Comparison of ENCODE assay signal across 1 cellular context in the genomic region with DNA sequence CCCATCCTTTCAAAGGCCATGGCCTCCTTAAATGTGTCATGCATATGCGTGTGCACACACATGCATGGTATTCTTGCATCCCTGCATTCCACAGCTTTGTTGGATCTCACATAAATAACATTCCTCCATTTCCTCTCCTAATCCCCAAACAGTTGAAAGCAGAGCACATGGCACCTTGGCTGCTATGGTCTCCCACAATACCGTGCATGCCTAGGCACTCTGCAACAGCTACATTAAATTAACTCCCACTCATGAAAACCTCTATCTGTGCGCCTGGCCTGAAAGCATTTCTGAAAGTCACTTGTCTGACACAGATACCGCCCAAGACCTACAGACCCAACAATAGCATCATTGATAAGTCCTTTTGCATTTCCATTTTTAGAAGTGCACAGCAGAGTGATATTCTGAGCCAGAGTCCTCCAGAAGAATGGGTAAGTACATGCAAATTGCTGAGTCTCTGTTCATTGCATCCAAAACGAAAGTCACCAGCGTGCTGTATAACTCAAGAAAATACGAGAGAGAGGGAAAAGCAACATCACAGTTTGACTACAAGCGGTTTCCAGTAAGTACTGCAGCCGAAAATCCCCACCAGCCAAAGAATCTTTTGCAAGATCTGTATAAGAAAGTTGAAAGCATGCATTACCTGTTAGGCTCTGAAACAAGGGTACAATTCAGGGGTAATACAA.
TF ChIP-seq lines count a peak whose summit lies in the region.

No MANE protein-coding gene starts in this region.

TF ChIP-seq in GM12878, 131 proteins besides CTCF, POLR2A, EP300 and RAD21 (continued from another document):
- TF ChIP-seq, protein P1, sequence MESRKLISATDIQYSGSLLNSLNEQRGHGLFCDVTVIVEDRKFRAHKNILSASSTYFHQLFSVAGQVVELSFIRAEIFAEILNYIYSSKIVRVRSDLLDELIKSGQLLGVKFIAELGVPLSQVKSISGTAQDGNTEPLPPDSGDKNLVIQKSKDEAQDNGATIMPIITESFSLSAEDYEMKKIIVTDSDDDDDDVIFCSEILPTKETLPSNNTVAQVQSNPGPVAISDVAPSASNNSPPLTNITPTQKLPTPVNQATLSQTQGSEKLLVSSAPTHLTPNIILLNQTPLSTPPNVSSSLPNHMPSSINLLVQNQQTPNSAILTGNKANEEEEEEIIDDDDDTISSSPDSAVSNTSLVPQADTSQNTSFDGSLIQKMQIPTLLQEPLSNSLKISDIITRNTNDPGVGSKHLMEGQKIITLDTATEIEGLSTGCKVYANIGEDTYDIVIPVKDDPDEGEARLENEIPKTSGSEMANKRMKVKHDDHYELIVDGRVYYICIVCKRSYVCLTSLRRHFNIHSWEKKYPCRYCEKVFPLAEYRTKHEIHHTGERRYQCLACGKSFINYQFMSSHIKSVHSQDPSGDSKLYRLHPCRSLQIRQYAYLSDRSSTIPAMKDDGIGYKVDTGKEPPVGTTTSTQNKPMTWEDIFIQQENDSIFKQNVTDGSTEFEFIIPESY (IDR thresholded peaks at IDR 0.05), result no peak
- TF ChIP-seq ZNF217 (IDR thresholded peaks at IDR 0.05) (peak; percentile 75; the same call in 1 of the 2 replicates), CHD2 (IDR thresholded peaks at IDR 0.05; ENCODE audit: borderline replicate concordance, low read depth, low read length) (peak; percentile 43; the same call in 1 of the 2 replicates), HDAC2 (IDR thresholded peaks at IDR 0.05) (no peak), MEF2A (IDR thresholded peaks at IDR 0.05; ENCODE audit: insufficient read depth, low read depth, low read length) (peak; percentile 91), ATF7 (IDR thresholded peaks at IDR 0.05; ENCODE audit: low read depth) (peak; percentile 51; the same call in 1 of the 2 replicates), CREM (IDR thresholded peaks at IDR 0.05; ENCODE audit: low read depth) (peak; percentile 75), IRF4 (IDR thresholded peaks at IDR 0.05; ENCODE audit: low read depth, low read length) (peak; percentile 40), SIN3A (IDR thresholded peaks at IDR 0.05; ENCODE audit: low read depth, low read length) (0 out of 2 replicates have a peak, but pooled peaks have one; percentile 17), SP1 (IDR thresholded peaks at IDR 0.05; ENCODE audit: low read depth, low read length) (peak; percentile 11)
- TF ChIP-seq, protein P2, sequence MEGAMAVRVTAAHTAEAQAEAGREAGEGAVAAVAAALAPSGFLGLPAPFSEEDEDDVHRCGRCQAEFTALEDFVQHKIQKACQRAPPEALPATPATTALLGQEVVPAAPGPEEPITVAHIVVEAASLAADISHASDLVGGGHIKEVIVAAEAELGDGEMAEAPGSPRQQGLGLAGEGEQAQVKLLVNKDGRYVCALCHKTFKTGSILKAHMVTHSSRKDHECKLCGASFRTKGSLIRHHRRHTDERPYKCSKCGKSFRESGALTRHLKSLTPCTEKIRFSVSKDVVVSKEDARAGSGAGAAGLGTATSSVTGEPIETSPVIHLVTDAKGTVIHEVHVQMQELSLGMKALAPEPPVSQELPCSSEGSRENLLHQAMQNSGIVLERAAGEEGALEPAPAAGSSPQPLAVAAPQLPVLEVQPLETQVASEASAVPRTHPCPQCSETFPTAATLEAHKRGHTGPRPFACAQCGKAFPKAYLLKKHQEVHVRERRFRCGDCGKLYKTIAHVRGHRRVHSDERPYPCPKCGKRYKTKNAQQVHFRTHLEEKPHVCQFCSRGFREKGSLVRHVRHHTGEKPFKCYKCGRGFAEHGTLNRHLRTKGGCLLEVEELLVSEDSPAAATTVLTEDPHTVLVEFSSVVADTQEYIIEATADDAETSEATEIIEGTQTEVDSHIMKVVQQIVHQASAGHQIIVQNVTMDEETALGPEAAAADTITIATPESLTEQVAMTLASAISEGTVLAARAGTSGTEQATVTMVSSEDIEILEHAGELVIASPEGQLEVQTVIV (IDR thresholded peaks at IDR 0.05; ENCODE audit: borderline replicate concordance, partially characterized antibody), result no peak
- TF ChIP-seq, protein P3, sequence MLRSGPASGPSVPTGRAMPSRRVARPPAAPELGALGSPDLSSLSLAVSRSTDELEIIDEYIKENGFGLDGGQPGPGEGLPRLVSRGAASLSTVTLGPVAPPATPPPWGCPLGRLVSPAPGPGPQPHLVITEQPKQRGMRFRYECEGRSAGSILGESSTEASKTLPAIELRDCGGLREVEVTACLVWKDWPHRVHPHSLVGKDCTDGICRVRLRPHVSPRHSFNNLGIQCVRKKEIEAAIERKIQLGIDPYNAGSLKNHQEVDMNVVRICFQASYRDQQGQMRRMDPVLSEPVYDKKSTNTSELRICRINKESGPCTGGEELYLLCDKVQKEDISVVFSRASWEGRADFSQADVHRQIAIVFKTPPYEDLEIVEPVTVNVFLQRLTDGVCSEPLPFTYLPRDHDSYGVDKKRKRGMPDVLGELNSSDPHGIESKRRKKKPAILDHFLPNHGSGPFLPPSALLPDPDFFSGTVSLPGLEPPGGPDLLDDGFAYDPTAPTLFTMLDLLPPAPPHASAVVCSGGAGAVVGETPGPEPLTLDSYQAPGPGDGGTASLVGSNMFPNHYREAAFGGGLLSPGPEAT (IDR thresholded peaks at IDR 0.05; ENCODE audit: low read depth), result peak; percentile 71
